ENCODE assay signal across 10 cellular contexts in genomic region chr6:90155114-90155513, GRCh38.
"Had no signal": no experiment of that assay in that cellular context is flagged by ENCODE, and none has a peak within 500 bp of the region (broad histone marks: within the 10 kb centered on the region; RNA-seq: fewer than 3 reads in every experiment).

No MANE protein-coding gene starts in this region.

- H3K9me3 ChIP-seq: adrenal gland, colonic mucosa, tibial nerve, vagina had no signal

- H3K27ac ChIP-seq: adrenal gland, colonic mucosa, neural progenitor cell, parathyroid adenoma, tibial nerve, vagina had no signal

- H3K27ac Mint-ChIP-seq: neural progenitor cell had no signal

- H3K9ac ChIP-seq: neural progenitor cell, parathyroid adenoma had no signal

- H3K4me1 ChIP-seq: colonic mucosa had no signal

- H3K36me3 ChIP-seq: adrenal gland, colonic mucosa, neural progenitor cell, tibial nerve, vagina had no signal

- DNase-seq: adrenal gland; colonic mucosa; hippocampal formation; kidney glomerular epithelial cell; mesendoderm; stimulated activated CD4-positive, alpha-beta T cell treated with anti-CD3 and anti-CD28 coated beads, Interleukin-4, amount 100 ng/mL, for 4 hours had no signal

- H3K9me3 Mint-ChIP-seq: neural progenitor cell had no signal

- H3K4me3 ChIP-seq: adrenal gland, colonic mucosa, neural progenitor cell, tibial nerve, vagina had no signal

- H3K27me3 ChIP-seq: adrenal gland, colonic mucosa, neural progenitor cell, tibial nerve, vagina had no signal

- H3K4me3 Mint-ChIP-seq: neural progenitor cell had no signal

- H3K36me3 Mint-ChIP-seq: neural progenitor cell had no signal

- H3K4me2 ChIP-seq: neural progenitor cell had no signal

- H2AFZ ChIP-seq: neural progenitor cell, parathyroid adenoma had no signal
